ENCODE assay signal across 9 cellular contexts in genomic region chr14:21524575-21525518, GRCh38. TPM values are rescaled to one million over a fixed set of nuclear protein-coding genes. Genes with fewer than 3 reads are reported as not detected.
A peak's percentile ranks its signal among the peaks of the same experiment; 100 is the strongest.
DNase-seq lines count a peak whose midpoint lies in the region; ATAC-seq lines count a peak whose summit lies in the region.
"Had no signal": no experiment of that assay in that cellular context is flagged by ENCODE, and none has a peak within 500 bp of the region (broad histone marks: within the 10 kb centered on the region; RNA-seq: fewer than 3 reads in every experiment).

No MANE protein-coding gene starts in this region.

- peak overlapping the region; percentile 60 to 79 for H3K9ac ChIP-seq in stomach smooth muscle (ENCODE audit: low read length in 2 of 2)

- H3K27me3 Mint-ChIP-seq in activated CD4-positive, alpha-beta T cell treated with anti-CD3 and anti-CD28 coated beads, Interleukin-2, amount 10 ng/mL, durations not matched to agents 7 days and 5 days = peaks cover 5% of the 10 kb centered on the region
- no peaks in the 10 kb centered on the region for H3K27me3 Mint-ChIP-seq in activated naive CD8-positive, alpha-beta T cell
- H3K27me3 Mint-ChIP-seq in immature natural killer cell (ENCODE audit: low read depth in 3 of 3) = peaks cover 0 to 6% (median 1%) of the 10 kb centered on the region in 3 donors

- CTCF ChIA-PET in activated CD4-positive, alpha-beta T cell treated with anti-CD3 and anti-CD28 coated beads, Interleukin-2, amount 10 ng/mL, durations not matched to agents 7 days and 5 days (lab: Charles Lee) = interaction anchor here (0.9 to 1.9 kb wide), 6 partner anchors 14 to 50 kb away, joined by 3 to 9 read pairs (median 4); partner anchors contain the start of genes METTL3, RAB2B and TOX4

- peak overlapping the region; percentile 75 for H3K4me3 Mint-ChIP-seq in activated CD4-positive, alpha-beta T cell treated with anti-CD3 and anti-CD28 coated beads, Interleukin-2, amount 10 ng/mL, durations not matched to agents 7 days and 5 days
- H3K4me3 Mint-ChIP-seq in activated naive CD8-positive, alpha-beta T cell = peak overlapping the region; percentile 87
- H3K4me3 Mint-ChIP-seq in immature natural killer cell = peak overlapping the region; percentile 79 to 91 (median 83)

- H3K9me3 ChIP-seq in stomach smooth muscle (ENCODE audit: control insufficient read depth in 2 of 2, low read length in 2 of 2) = no peaks in the 10 kb centered on the region

- no peak for ATAC-seq in GM18498 (IDR thresholded peaks at IDR 0.05; ENCODE audit: unreplicated experiment)

- H3K36me3 ChIP-seq in stomach smooth muscle (ENCODE audit: control insufficient read depth in 2 of 2, insufficient read depth in 2 of 2, low read length in 2 of 2) = peaks cover 4 to 11% of the 10 kb centered on the region in 2 donors

- no peaks in the 10 kb centered on the region for H3K27me3 ChIP-seq in stomach smooth muscle (ENCODE audit: control insufficient read depth in 1 of 2, insufficient read depth in 2 of 2, low read length in 2 of 2)

- peaks cover 19% of the 10 kb centered on the region for H3K4me1 Mint-ChIP-seq in activated CD4-positive, alpha-beta T cell treated with anti-CD3 and anti-CD28 coated beads, Interleukin-2, amount 10 ng/mL, durations not matched to agents 7 days and 5 days
- H3K4me1 Mint-ChIP-seq in activated naive CD8-positive, alpha-beta T cell (ENCODE audit: low read depth) = peaks cover 18% of the 10 kb centered on the region
- peaks cover 11 to 15% of the 10 kb centered on the region in 2 donors for H3K4me1 Mint-ChIP-seq in immature natural killer cell

- no peak overlapping the region for H3K27ac Mint-ChIP-seq in activated CD4-positive, alpha-beta T cell treated with anti-CD3 and anti-CD28 coated beads, Interleukin-2, amount 10 ng/mL, durations not matched to agents 7 days and 5 days
- H3K27ac Mint-ChIP-seq in activated naive CD8-positive, alpha-beta T cell = peak overlapping the region; percentile 68
- H3K27ac Mint-ChIP-seq in immature natural killer cell = peak overlapping the region in 2 of 6 donors; percentile 8 to 59

- H3K36me3 Mint-ChIP-seq in activated CD4-positive, alpha-beta T cell treated with anti-CD3 and anti-CD28 coated beads, Interleukin-2, amount 10 ng/mL, durations not matched to agents 7 days and 5 days (ENCODE audit: low read depth) = no peaks in the 10 kb centered on the region
- peaks cover 3% of the 10 kb centered on the region for H3K36me3 Mint-ChIP-seq in activated naive CD8-positive, alpha-beta T cell
- H3K36me3 Mint-ChIP-seq in immature natural killer cell = peaks cover 0 to 3% (median 0%) of the 10 kb centered on the region in 3 donors

- no peaks in the 10 kb centered on the region for H3K9me3 Mint-ChIP-seq in activated CD4-positive, alpha-beta T cell treated with anti-CD3 and anti-CD28 coated beads, Interleukin-2, amount 10 ng/mL, durations not matched to agents 7 days and 5 days
- no peaks in the 10 kb centered on the region for H3K9me3 Mint-ChIP-seq in activated naive CD8-positive, alpha-beta T cell (ENCODE audit: low read depth)
- H3K9me3 Mint-ChIP-seq in immature natural killer cell = no peaks in the 10 kb centered on the region

- DNase-seq in activated CD4-positive, alpha-beta T cell treated with anti-CD3 and anti-CD28 coated beads, Interleukin-2, amount 10 ng/mL, durations not matched to agents 7 days and 5 days = no peak
- no peak for DNase-seq in activated CD4-positive, alpha-beta T cell treated with anti-CD3 and anti-CD28 coated beads, Interleukin-2, amount 50 U/mL, for 48 hours
- no peak for DNase-seq in immature natural killer cell
- no peak for DNase-seq in NCI-H1436 treated with DMSO at 0.1 percent for 48 hours (lab: John Stamatoyannopoulos, UW)
- no peak for DNase-seq in activated CD4-positive, alpha-beta T cell treated with anti-CD3 and anti-CD28 coated beads, Interleukin-2, amount 50 U/mL, for 4 hours
- DNase-seq: activated gamma-delta T cell treated with Interleukin-2 at 50 U/mL for 16 hours had no signal

- peak overlapping the region; percentile 73 to 78 for H3K4me3 ChIP-seq in stomach smooth muscle (ENCODE audit: low read length in 2 of 2)

- peak overlapping the region; percentile 55 for H3K27ac ChIP-seq in stomach smooth muscle (ENCODE audit: low read length)

- POLR2A ChIA-PET in activated CD4-positive, alpha-beta T cell treated with anti-CD3 and anti-CD28 coated beads, Interleukin-2, amount 10 ng/mL, durations not matched to agents 7 days and 5 days (lab: Charles Lee) = no interaction called here

- peaks cover 8% of the 10 kb centered on the region for H3K4me1 ChIP-seq in stomach smooth muscle (ENCODE audit: control insufficient read depth, insufficient read depth, low read length)

RNA-seq across cellular contexts. Expression of gene SALL2, which starts 1.3 kb away (rescaled TPM):
- 1 to 10 TPM; 1.9 to 2.2 TPM for total RNA-seq in activated CD4-positive, alpha-beta T cell treated with anti-CD3 and anti-CD28 coated beads, Interleukin-2, amount 10 ng/mL, durations not matched to agents 7 days and 5 days
- polyA plus RNA-seq in immature natural killer cell = 1 to 10 TPM in 2 of 3 donors, under 1 TPM in 1; 0.80 to 1.6 (median 1.2) TPM

RNA-seq across cellular contexts. Expression of gene METTL3, which starts 13.7 kb away (rescaled TPM):
- 10 to 100 TPM; 80.2 to 81.4 TPM for total RNA-seq in activated CD4-positive, alpha-beta T cell treated with anti-CD3 and anti-CD28 coated beads, Interleukin-2, amount 10 ng/mL, durations not matched to agents 7 days and 5 days
- polyA plus RNA-seq in immature natural killer cell = 10 to 100 TPM; 10.0 to 21.6 (median 18.0) TPM

RNA-seq across cellular contexts. Expression of gene TOX4, which starts 47.9 kb away (rescaled TPM):
- total RNA-seq in activated CD4-positive, alpha-beta T cell treated with anti-CD3 and anti-CD28 coated beads, Interleukin-2, amount 10 ng/mL, durations not matched to agents 7 days and 5 days = 10 to 100 TPM; 78.0 to 83.1 TPM
- 100 to 1,000 TPM in 1 of 3 donors, 10 to 100 TPM in 2; 81.4 to 101 (median 84.7) TPM for polyA plus RNA-seq in immature natural killer cell

RNA-seq across cellular contexts. Expression of gene RAB2B, which starts 48.1 kb away (rescaled TPM):
- total RNA-seq in activated CD4-positive, alpha-beta T cell treated with anti-CD3 and anti-CD28 coated beads, Interleukin-2, amount 10 ng/mL, durations not matched to agents 7 days and 5 days = 10 to 100 TPM; 23.3 to 23.8 TPM
- polyA plus RNA-seq in immature natural killer cell = 10 to 100 TPM in 2 of 3 donors, 1 to 10 TPM in 1; 7.7 to 20.0 (median 18.5) TPM

RNA-seq across cellular contexts. Expression of gene OR10G3, which starts 55.0 kb away (rescaled TPM):
- not detected for total RNA-seq in activated CD4-positive, alpha-beta T cell treated with anti-CD3 and anti-CD28 coated beads, Interleukin-2, amount 10 ng/mL, durations not matched to agents 7 days and 5 days
- polyA plus RNA-seq in immature natural killer cell = not detected
